In the genomic region with DNA sequence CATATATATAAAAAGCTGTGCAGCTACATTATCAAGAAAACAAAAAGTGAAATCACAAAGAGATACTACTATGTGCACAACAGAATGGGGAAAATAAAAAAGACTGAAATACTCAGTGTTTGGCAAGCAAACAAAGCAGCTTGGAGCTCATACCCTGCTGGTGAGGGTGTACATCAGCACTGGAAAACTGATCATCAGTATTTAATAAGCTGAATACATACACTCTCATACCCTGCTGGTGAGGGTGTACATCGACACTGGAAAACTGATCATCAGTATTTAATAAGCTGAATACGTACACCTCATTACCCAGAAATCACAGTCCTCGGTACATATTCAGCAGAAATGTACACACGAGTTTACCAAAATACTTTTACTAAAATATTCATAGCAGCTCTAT, we compare ENCODE assay signal across 16 cellular contexts.
"Had no signal": no experiment of that assay in that cellular context is flagged by ENCODE, and none has a peak within 500 bp of the region (broad histone marks: within the 10 kb centered on the region; RNA-seq: fewer than 3 reads in every experiment).

No MANE protein-coding gene starts in this region.

- ATAC-seq: heart left ventricle, T-cell had no signal

- H3K36me3 ChIP-seq: heart left ventricle, sigmoid colon, spleen, tibial artery had no signal

- H3K27me3 ChIP-seq: heart left ventricle, spleen, tibial artery had no signal

- H3K27me3 Mint-ChIP-seq: T-cell had no signal

- H3K4me1 Mint-ChIP-seq: neural crest cell had no signal

- H3K4me3 ChIP-seq: heart left ventricle, sigmoid colon, spleen, tibial artery had no signal

- H3K36me3 Mint-ChIP-seq: brain, immature natural killer cell, T-cell had no signal

- H3K9me3 Mint-ChIP-seq: brain, immature natural killer cell, neural crest cell, T-cell had no signal

- DNase-seq: activated CD4-positive, CD25-positive, alpha-beta regulatory T cell treated with anti-CD3 and anti-CD28 coated beads, Interleukin-2, amount 50 U/mL, for 72 hours; activated effector memory CD4-positive, alpha-beta T cell treated with Interleukin-2 at 50 U/mL for 16 hours; activated naive CD4-positive, alpha-beta T cell treated with anti-CD3 and anti-CD28 coated beads, Interleukin-2, amount 50 U/mL, for 16 hours; activated T-cell treated with anti-CD3 and anti-CD28 coated beads, Interleukin-2, amount 50 U/mL, for 1 hour; amniotic stem cell; dermis blood vessel endothelial cell; heart left ventricle; immature natural killer cell; sigmoid colon; spleen; T-cell; T1000; tibial artery had no signal

- H3K27ac ChIP-seq: epithelial cell of prostate, heart left ventricle, sigmoid colon, tibial artery had no signal

- H3K4me3 Mint-ChIP-seq: brain, neural crest cell, T-cell had no signal
